In the genomic region with DNA sequence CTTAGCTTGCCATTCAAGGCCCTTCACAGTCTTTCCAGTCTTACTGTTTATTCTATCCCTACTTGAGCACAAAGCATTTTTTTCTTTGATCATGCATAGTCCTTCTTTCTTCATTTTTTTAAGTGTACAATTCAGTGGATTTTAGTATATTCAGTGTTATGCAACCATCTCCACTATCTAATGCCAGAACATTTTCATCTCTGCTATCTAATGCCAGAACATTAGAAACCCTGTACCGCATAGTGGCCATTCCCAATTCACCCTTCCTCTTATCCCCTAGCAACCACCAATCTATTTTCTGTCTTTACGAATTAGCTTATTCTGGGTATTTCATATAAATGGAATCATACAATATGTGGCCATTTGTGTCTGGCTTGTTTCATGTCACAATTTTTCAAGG, we compare ENCODE assay signal across 1 cellular context.
TF ChIP-seq lines count a peak whose summit lies in the region.

No MANE protein-coding gene starts in this region.

TF ChIP-seq in HepG2, 621 proteins besides CTCF, POLR2A, EP300 and RAD21:
- TF ChIP-seq U2AF1 (optimal IDR thresholded peaks at IDR 0.05; ENCODE audit: low read depth, low read length) (no peak), ZNF781 (CRISPR knock-in tag; IDR thresholded peaks at IDR 0.05; ENCODE audit: borderline replicate concordance, not compliant biosample characterization) (no peak), PCBP2 (optimal IDR thresholded peaks at IDR 0.05; ENCODE audit: low read depth, low read length, poor library complexity, severe bottlenecking) (no peak), ZC3H13 (CRISPR knock-in tag; IDR thresholded peaks at IDR 0.05) (no peak)
TF ChIP-seq in HepG2: peak in this region for 0.
